ENCODE assay signal across 18 cellular contexts in genomic region chr9:134225186-134225585, GRCh38.
DNase-seq lines count a peak whose midpoint lies in the region; ATAC-seq and TF ChIP-seq lines count a peak whose summit lies in the region.
"Had no signal": no experiment of that assay in that cellular context is flagged by ENCODE, and none has a peak within 500 bp of the region (broad histone marks: within the 10 kb centered on the region; RNA-seq: fewer than 3 reads in every experiment).

No MANE protein-coding gene starts in this region.

- H3K27ac Mint-ChIP-seq in nephron (peak overlapping the region in 2 of 3 experiments; percentile 4 to 30), Calu3 (ENCODE audit: unreplicated experiment) (no peak overlapping the region)
- peak overlapping the region; percentile 10 for H3K27ac Mint-ChIP-seq in stimulated activated effector memory CD8-positive, alpha-beta T cell treated with anti-CD3 and anti-CD28 coated beads, Interleukin-12 subunit alpha, Interleukin-12 subunit beta, amount 100 ng/mL, for 72 hours
- H3K27ac Mint-ChIP-seq: CD4-positive, CD25-positive, alpha-beta regulatory T cell had no signal

- DNase-seq in Right ventricle myocardium superior (peak; percentile 18), cardiac septum (ENCODE audit: low spot score) (no peak), SW480 (ENCODE audit: low spot score) (peak; percentile 9), Calu3 (no peak), NCI-H1092 (lab: John Stamatoyannopoulos, UW) (no peak)
- DNase-seq in stimulated activated effector memory CD8-positive, alpha-beta T cell treated with anti-CD3 and anti-CD28 coated beads, Interleukin-12 subunit alpha, Interleukin-12 subunit beta, amount 100 ng/mL, for 72 hours (ENCODE audit: low spot score in 2 of 2), result no peak
- DNase-seq: CD4-positive, CD25-positive, alpha-beta regulatory T cell; GF-D8; Karpas-422; MM.1S; NCI-H1105 treated with DMSO at 0.1 percent for 48 hours; NCI-H187; NCI-H82; SHP77 treated with DMSO at 0.1 percent for 48 hours had no signal

- ATAC-seq in Right ventricle myocardium superior (ENCODE audit: poor library complexity) (no peak), HG03039 (IDR thresholded peaks at IDR 0.05; ENCODE audit: unreplicated experiment) (no peak)
- no peak for ATAC-seq in stimulated activated effector memory CD8-positive, alpha-beta T cell treated with anti-CD3 and anti-CD28 coated beads, Interleukin-12 subunit alpha, Interleukin-12 subunit beta, amount 100 ng/mL, for 72 hours
- ATAC-seq: A549, Panc1 had no signal

- CTCF ChIA-PET in Calu3 (lab: Charles Lee), result interaction anchor here (0.9 kb wide), 1 partner anchor 210 kb away, joined by 3 read pairs; no protein-coding TSS in a partner anchor

- H3K4me1 Mint-ChIP-seq in nephron (peaks cover 33% of the 10 kb centered on the region), Calu3 (ENCODE audit: low read depth, unreplicated experiment) (no peaks in the 10 kb centered on the region)
- no peaks in the 10 kb centered on the region for H3K4me1 Mint-ChIP-seq in stimulated activated effector memory CD8-positive, alpha-beta T cell treated with anti-CD3 and anti-CD28 coated beads, Interleukin-12 subunit alpha, Interleukin-12 subunit beta, amount 100 ng/mL, for 72 hours

- H3K9me3 Mint-ChIP-seq in nephron (no peaks in the 10 kb centered on the region), Calu3 (ENCODE audit: low read depth, unreplicated experiment) (no peaks in the 10 kb centered on the region)
- H3K9me3 Mint-ChIP-seq in stimulated activated effector memory CD8-positive, alpha-beta T cell treated with anti-CD3 and anti-CD28 coated beads, Interleukin-12 subunit alpha, Interleukin-12 subunit beta, amount 100 ng/mL, for 72 hours, result no peaks in the 10 kb centered on the region
- H3K9me3 Mint-ChIP-seq: CD4-positive, CD25-positive, alpha-beta regulatory T cell had no signal

- H3K36me3 Mint-ChIP-seq in nephron (ENCODE audit: low read depth), result no peaks in the 10 kb centered on the region
- no peaks in the 10 kb centered on the region for H3K36me3 Mint-ChIP-seq in stimulated activated effector memory CD8-positive, alpha-beta T cell treated with anti-CD3 and anti-CD28 coated beads, Interleukin-12 subunit alpha, Interleukin-12 subunit beta, amount 100 ng/mL, for 72 hours
- no peaks in the 10 kb centered on the region for H3K36me3 Mint-ChIP-seq in Calu3 (ENCODE audit: insufficient read depth, unreplicated experiment)
- H3K36me3 Mint-ChIP-seq: CD4-positive, CD25-positive, alpha-beta regulatory T cell had no signal

- intact Hi-C loops in Right ventricle myocardium superior (cut with DNase I), result no loop called here
- intact Hi-C loops in cardiac septum (cut with DNase I), result no loop called here
- intact Hi-C loops in Calu3 (cut with micrococcal nuclease; ENCODE audit: unreplicated experiment), result no loop called here

- peaks cover 54% of the 10 kb centered on the region for H3K27me3 Mint-ChIP-seq in nephron (ENCODE audit: low read depth)
- peaks cover 98% of the 10 kb centered on the region for H3K27me3 Mint-ChIP-seq in Calu3 (ENCODE audit: unreplicated experiment)
- H3K27me3 Mint-ChIP-seq: CD4-positive, CD25-positive, alpha-beta regulatory T cell had no signal

- TF ChIP-seq CTCF in nephron (IDR thresholded peaks at IDR 0.05; ENCODE audit: unreplicated experiment in 3 of 3), result no peak
- no peak for TF ChIP-seq CTCF in Calu3 (IDR thresholded peaks at IDR 0.05; ENCODE audit: unreplicated experiment)

- BruUV-seq in Calu3 (replicated peaks; lab: Mats Ljungman, UMichigan), result no TSS peak

- H3K4me3 Mint-ChIP-seq in nephron (peak overlapping the region in 2 of 3 experiments; percentile 0), Calu3 (ENCODE audit: low read depth, unreplicated experiment) (no peak overlapping the region)
- no peak overlapping the region for H3K4me3 Mint-ChIP-seq in stimulated activated effector memory CD8-positive, alpha-beta T cell treated with anti-CD3 and anti-CD28 coated beads, Interleukin-12 subunit alpha, Interleukin-12 subunit beta, amount 100 ng/mL, for 72 hours
- H3K4me3 Mint-ChIP-seq: CD4-positive, CD25-positive, alpha-beta regulatory T cell had no signal

Comparison
In these comparisons a context has a peak if more than half of its experiments do, and no peak if none do; other contexts are left out.
1. DNase-seq: peak in Right ventricle myocardium superior (single experiment) and SW480 (single experiment); none in cardiac septum (single experiment), stimulated activated effector memory CD8-positive, alpha-beta T cell treated with anti-CD3 and anti-CD28 coated beads, Interleukin-12 subunit alpha, Interleukin-12 subunit beta, amount 100 ng/mL, for 72 hours (0 of 2), Calu3 (single experiment) and NCI-H1092 (single experiment).
2. H3K4me3 Mint-ChIP-seq: peak in nephron (2 of 3); none in stimulated activated effector memory CD8-positive, alpha-beta T cell treated with anti-CD3 and anti-CD28 coated beads, Interleukin-12 subunit alpha, Interleukin-12 subunit beta, amount 100 ng/mL, for 72 hours (single experiment) and Calu3 (single experiment).